1 cellular context compared by ENCODE assay signal in genomic region chr11:10498426-10499250, GRCh38.
TF ChIP-seq lines count a peak whose summit lies in the region.

No MANE protein-coding gene starts in this region.

TF ChIP-seq in IMR-90, 13 proteins besides CTCF, POLR2A, EP300 and RAD21:
- no peak for TF ChIP-seq CEBPB (IDR thresholded peaks at IDR 0.05; ENCODE audit: low read depth, low read length)
- no peak for TF ChIP-seq FOS (IDR thresholded peaks at IDR 0.05; ENCODE audit: low read depth, low read length)
- no peak for TF ChIP-seq RFX5 (IDR thresholded peaks at IDR 0.05; ENCODE audit: low read depth, low read length)
- no peak for TF ChIP-seq MXI1 (IDR thresholded peaks at IDR 0.05; ENCODE audit: borderline replicate concordance, low read depth, low read length)
- TF ChIP-seq SMC3 (IDR thresholded peaks at IDR 0.05; ENCODE audit: low read depth, low read length), result no peak
- no peak for TF ChIP-seq RCOR1 (IDR thresholded peaks at IDR 0.05; ENCODE audit: insufficient replicate concordance, low read length)
- TF ChIP-seq ELK1 (IDR thresholded peaks at IDR 0.05; ENCODE audit: borderline replicate concordance, low read depth, low read length), result no peak
- TF ChIP-seq USF2 (IDR thresholded peaks at IDR 0.05; ENCODE audit: low read depth, low read length), result no peak
- no peak for TF ChIP-seq BHLHE40 (IDR thresholded peaks at IDR 0.05; ENCODE audit: low read depth, low read length)
- TF ChIP-seq MAFK (IDR thresholded peaks at IDR 0.05; ENCODE audit: low read depth, low read length), result no peak
- TF ChIP-seq CHD1 (IDR thresholded peaks at IDR 0.05; ENCODE audit: low read depth, low read length), result no peak
- no peak for TF ChIP-seq MAZ (IDR thresholded peaks at IDR 0.05; ENCODE audit: borderline replicate concordance, low read depth, low read length)
- TF ChIP-seq NFE2L2 (IDR thresholded peaks at IDR 0.05; ENCODE audit: low read depth, low read length), result no peak
